Comparison of ENCODE assay signal across 8 cellular contexts in genomic region chr18:59996370-59996966, GRCh38.
DNase-seq lines count a peak whose midpoint lies in the region; ATAC-seq and TF ChIP-seq lines count a peak whose summit lies in the region.

No MANE protein-coding gene starts in this region.

- no peaks in the 10 kb centered on the region for H3K36me3 ChIP-seq in left ventricle myocardium inferior

- H3K27ac ChIP-seq in left ventricle myocardium inferior (replicated peaks): no peak overlapping the region
- H3K27ac ChIP-seq in VCaP: no peak overlapping the region

- intact Hi-C loops in left ventricle myocardium inferior (cut with micrococcal nuclease) (loop anchor here (10.0 kb wide), 1 partner anchor 548 kb away; no protein-coding TSS in a partner anchor), left ventricle myocardium superior (cut with micrococcal nuclease) (loop anchor here (10.0 kb wide), 1 partner anchor 548 kb away; no protein-coding TSS in a partner anchor)

- H3K27me3 Mint-ChIP-seq in HFFc6 (ENCODE audit: insufficient read depth): peaks cover 36% of the 10 kb centered on the region
- peaks cover 6 to 11% (median 6%) of the 10 kb centered on the region in 3 donors for H3K27me3 Mint-ChIP-seq in immature natural killer cell (ENCODE audit: low read depth in 3 of 3)

- no peaks in the 10 kb centered on the region for H3K4me1 Mint-ChIP-seq in HFFc6 (ENCODE audit: low read depth)
- H3K4me1 Mint-ChIP-seq in immature natural killer cell: no peaks in the 10 kb centered on the region

- H3K9me3 ChIP-seq in left ventricle myocardium inferior (replicated peaks): peaks cover 8% of the 10 kb centered on the region

- DNase-seq in left ventricle myocardium inferior (no peak), left ventricle myocardium superior (no peak), HFFc6 (peak; percentile 52), NCI-H1417 (lab: John Stamatoyannopoulos, UW) (peak; percentile 66 to 90 (median 71)), iris pigment epithelial cell (ENCODE audit: low read depth) (peak; percentile 68), immature natural killer cell (no peak)

- peaks cover 7% of the 10 kb centered on the region for H3K36me3 Mint-ChIP-seq in HFFc6 (ENCODE audit: low read depth)
- H3K36me3 Mint-ChIP-seq in immature natural killer cell: no peaks in the 10 kb centered on the region

- H3K4me3 Mint-ChIP-seq in HFFc6 (no peak overlapping the region), immature natural killer cell (no peak overlapping the region)

- H3K27me3 ChIP-seq in left ventricle myocardium inferior (ENCODE audit: low read depth): peaks cover 79% of the 10 kb centered on the region

- H3K4me3 ChIP-seq in left ventricle myocardium inferior: no peak overlapping the region

- ATAC-seq in left ventricle myocardium superior (no peak), GM21360 (IDR thresholded peaks at IDR 0.05; ENCODE audit: unreplicated experiment) (no peak)

- TF ChIP-seq CTCF in left ventricle myocardium inferior (IDR thresholded peaks at IDR 0.05; ENCODE audit: borderline replicate concordance) (peak; percentile 38), HFFc6 (IDR thresholded peaks at IDR 0.05) (peak; percentile 96), VCaP (conservative IDR thresholded peaks at IDR 0.05) (peak; percentile 87)

- peaks cover 7% of the 10 kb centered on the region; the same call in 1 of the 2 replicates for H3K9me3 Mint-ChIP-seq in HFFc6
- no peaks in the 10 kb centered on the region for H3K9me3 Mint-ChIP-seq in immature natural killer cell

- H3K4me1 ChIP-seq in left ventricle myocardium inferior: no peaks in the 10 kb centered on the region

- H3K27ac Mint-ChIP-seq in HFFc6 (no peak overlapping the region), immature natural killer cell (no peak overlapping the region)

Comparison
In these comparisons a context has a peak if more than half of its experiments do, and no peak if none do; other contexts are left out.
1. DNase-seq: peak in HFFc6 (single experiment), NCI-H1417 (3 of 3) and iris pigment epithelial cell (single experiment); none in left ventricle myocardium inferior (single experiment), left ventricle myocardium superior (single experiment) and immature natural killer cell (0 of 3).
2. CTCF ChIP-seq: peak in every context shown above with its lines; median percentile 96 in HFFc6; 87 in VCaP; 38 in left ventricle myocardium inferior.